ENCODE assay signal across 1 cellular context in genomic region chr20:35270021-35270902, GRCh38.
TF ChIP-seq lines count a peak whose summit lies in the region.

No MANE protein-coding gene starts in this region.

TF ChIP-seq in K562, 482 proteins besides CTCF, POLR2A, EP300 and RAD21:
- no peak for TF ChIP-seq THRAP3 (IDR thresholded peaks at IDR 0.05; ENCODE audit: borderline replicate concordance)
- no peak for TF ChIP-seq BHLHE40 (IDR thresholded peaks at IDR 0.05; ENCODE audit: low read length)
- no peak for TF ChIP-seq THRB (CRISPR knock-in tag; conservative IDR thresholded peaks at IDR 0.05)
- no peak for TF ChIP-seq SUPT5H (IDR thresholded peaks at IDR 0.05)
- TF ChIP-seq GABPB1 (CRISPR knock-in tag; IDR thresholded peaks at IDR 0.05): no peak
- TF ChIP-seq MCM3 (IDR thresholded peaks at IDR 0.05): no peak
- TF ChIP-seq MCM7 (IDR thresholded peaks at IDR 0.05): no peak
- no peak for TF ChIP-seq MAFK (IDR thresholded peaks at IDR 0.05; ENCODE audit: low read length)
- no peak for TF ChIP-seq ZNF408 (CRISPR knock-in tag; IDR thresholded peaks at IDR 0.05; ENCODE audit: low read depth)
- TF ChIP-seq ZFPM2 (CRISPR knock-in tag; IDR thresholded peaks at IDR 0.05): no peak
- no peak for TF ChIP-seq NCOR1 (IDR thresholded peaks at IDR 0.05)
- no peak for TF ChIP-seq SIN3B (IDR thresholded peaks at IDR 0.05; ENCODE audit: low read depth)
- TF ChIP-seq MEF2D (tag; conservative IDR thresholded peaks at IDR 0.05; ENCODE audit: low read depth): no peak
- no peak for TF ChIP-seq ZBTB1 (CRISPR knock-in tag; IDR thresholded peaks at IDR 0.05; ENCODE audit: borderline replicate concordance, low read depth)
- no peak for TF ChIP-seq KLF6 (CRISPR knock-in tag; IDR thresholded peaks at IDR 0.05; ENCODE audit: borderline replicate concordance)
- TF ChIP-seq MEIS2 (IDR thresholded peaks at IDR 0.05; ENCODE audit: partially characterized antibody): no peak
- no peak for TF ChIP-seq SAFB2 (IDR thresholded peaks at IDR 0.05; ENCODE audit: borderline replicate concordance, low read depth, low read length, severe bottlenecking)
- TF ChIP-seq GTF3C2 (IDR thresholded peaks at IDR 0.05; ENCODE audit: borderline replicate concordance, extremely low read depth, insufficient read length): no peak
- TF ChIP-seq RUNX1 (IDR thresholded peaks at IDR 0.05; ENCODE audit: low read depth): no peak
TF ChIP-seq in K562: peak in this region for 0.
